In genomic region chr11:77206264-77207018, GRCh38 we compare ENCODE assay signal across 26 cellular contexts.
A peak's percentile ranks its signal among the peaks of the same experiment; 100 is the strongest.
DNase-seq lines count a peak whose midpoint lies in the region; ATAC-seq, FAIRE-seq and TF ChIP-seq lines count a peak whose summit lies in the region.
"Had no signal": no experiment of that assay in that cellular context is flagged by ENCODE, and none has a peak within 500 bp of the region (broad histone marks: within the 10 kb centered on the region; RNA-seq: fewer than 3 reads in every experiment).

No MANE protein-coding gene starts in this region.

- no peaks in the 10 kb centered on the region for H3K79me1 ChIP-seq in H1 (ENCODE audit: low read depth, low read length)

- H3K23ac ChIP-seq in H1 (ENCODE audit: insufficient read length): no peak overlapping the region

- in situ Hi-C loops in KBM-7 (cut with MboI; ENCODE audit: low pct_unique_long_range_greater_than_20kb, low sequenced_read_pairs): no loop called here

- H4K20me1 ChIP-seq in H1 (replicated peaks in 1 of 2; ENCODE audit: control insufficient read depth in 1 of 2, insufficient read depth in 2 of 2, low read length in 2 of 2): no peaks in the 10 kb centered on the region

- DNase-seq in activated naive CD8-positive, alpha-beta T cell treated with anti-CD3 and anti-CD28 coated beads, Interleukin-2, amount 50 U/mL, for 24 hours: no peak
- DNase-seq in KBM-7: peak; percentile 37
- DNase-seq in H1 (ENCODE audit: low read depth in 1 of 2, low spot score in 2 of 2): no peak
- DNase-seq in stimulated activated effector memory CD8-positive, alpha-beta T cell treated with anti-CD3 and anti-CD28 coated beads, Interleukin-12 subunit alpha, Interleukin-12 subunit beta, amount 100 ng/mL, for 72 hours (ENCODE audit: low spot score in 2 of 2): no peak
- no peak for DNase-seq in substantia nigra (lab: John Stamatoyannopoulos, UW)
- no peak for DNase-seq in thyroid gland
- DNase-seq: activated CD4-positive, alpha-beta T cell treated with anti-CD3 and anti-CD28 coated beads for 4 hours; activated CD8-positive, alpha-beta memory T cell treated with anti-CD3 and anti-CD28 coated beads for 24 hours; activated gamma-delta T cell; brain microvascular endothelial cell; DMS53; effector CD4-positive, alpha-beta T cell; GDM1; islet precursor cell; left ventricle myocardium inferior; mesendoderm; NCI-H2029; occipital lobe; SJCRH30 had no signal

- 0 out of 7 replicates have a peak overlapping the region, but pooled peaks of 1 of the 4 experiments have one; percentile 14 for H3K9ac ChIP-seq in H1 (replicated peaks in 1 of 4; ENCODE audit: extremely low read depth in 1 of 4, low read depth in 3 of 4, low read length in 3 of 4)

- intact Hi-C loops in thyroid gland (cut with DNase I): no loop called here

- H3K4me1 Mint-ChIP-seq in activated naive CD8-positive, alpha-beta T cell (ENCODE audit: low read depth): no peaks in the 10 kb centered on the region
- no peaks in the 10 kb centered on the region for H3K4me1 Mint-ChIP-seq in activated naive CD8-positive, alpha-beta T cell treated with anti-CD3 and anti-CD28 coated beads, Interleukin-2, amount 50 U/mL, for 24 hours
- H3K4me1 Mint-ChIP-seq in stimulated activated effector memory CD8-positive, alpha-beta T cell treated with anti-CD3 and anti-CD28 coated beads, Interleukin-12 subunit alpha, Interleukin-12 subunit beta, amount 100 ng/mL, for 72 hours: peaks cover 8% of the 10 kb centered on the region
- H3K4me1 Mint-ChIP-seq: T-cell had no signal

- H3K9me3 ChIP-seq in H1 (ENCODE audit: insufficient read depth in 2 of 2, low read depth in 1 of 2, low read length in 1 of 2) (no peaks in the 10 kb centered on the region), thyroid gland (no peaks in the 10 kb centered on the region)
- H3K9me3 ChIP-seq: left ventricle myocardium inferior, SJCRH30, upper lobe of left lung had no signal

- H2BK120ac ChIP-seq in H1 (replicated peaks; ENCODE audit: low read depth, low read length): no peak overlapping the region

- no peaks in the 10 kb centered on the region; a peak in 1 of 7 replicates for H3K4me1 ChIP-seq in H1 (replicated peaks in 1 of 4; ENCODE audit: control insufficient read depth in 3 of 4, insufficient read depth in 4 of 4, low read length in 3 of 4)
- H3K4me1 ChIP-seq in thyroid gland: no peaks in the 10 kb centered on the region
- H3K4me1 ChIP-seq: left ventricle myocardium inferior, SJCRH30, upper lobe of left lung had no signal

- no peak for TF ChIP-seq CTCF in H1 (IDR thresholded peaks at IDR 0.05; ENCODE audit: control extremely low read depth in 1 of 3, insufficient read depth in 1 of 3, low read depth in 1 of 3, low read length in 3 of 3)
- no peak for TF ChIP-seq CTCF in thyroid gland (IDR thresholded peaks at IDR 0.05)

- no peak overlapping the region for H3K4me3 Mint-ChIP-seq in activated naive CD8-positive, alpha-beta T cell
- H3K4me3 Mint-ChIP-seq in activated naive CD8-positive, alpha-beta T cell treated with anti-CD3 and anti-CD28 coated beads, Interleukin-2, amount 50 U/mL, for 24 hours: no peak overlapping the region
- no peak overlapping the region for H3K4me3 Mint-ChIP-seq in stimulated activated effector memory CD8-positive, alpha-beta T cell treated with anti-CD3 and anti-CD28 coated beads, Interleukin-12 subunit alpha, Interleukin-12 subunit beta, amount 100 ng/mL, for 72 hours
- H3K4me3 Mint-ChIP-seq: T-cell had no signal

- H3K27me3 ChIP-seq in H1 (replicated peaks in 1 of 4; ENCODE audit: control insufficient read depth in 3 of 4, extremely low read depth in 1 of 4, insufficient read depth in 3 of 4, low read length in 3 of 4) (no peaks in the 10 kb centered on the region; a peak in 1 of 7 replicates), thyroid gland (no peaks in the 10 kb centered on the region)
- H3K27me3 ChIP-seq: brain microvascular endothelial cell, SJCRH30, upper lobe of left lung had no signal

- H3K79me2 ChIP-seq in H1 (ENCODE audit: control insufficient read depth in 1 of 2, insufficient read depth in 2 of 2, low read length in 2 of 2): no peaks in the 10 kb centered on the region

- no peak for TF ChIP-seq RAD21 in H1 (IDR thresholded peaks at IDR 0.05 in 1 of 2, conservative IDR thresholded peaks at IDR 0.05 in 1 of 2; ENCODE audit: low read depth in 2 of 2, low read length in 2 of 2)

- H3K27ac ChIP-seq in H1 (ENCODE audit: low read depth, low read length): no peak overlapping the region
- H3K27ac ChIP-seq in substantia nigra (ENCODE audit: low read depth, low read length, poor library complexity, severe bottlenecking): no peak overlapping the region
- no peak overlapping the region for H3K27ac ChIP-seq in thyroid gland
- H3K27ac ChIP-seq: brain microvascular endothelial cell, left ventricle myocardium inferior, SJCRH30, skin epidermis, upper lobe of left lung had no signal

- CTCF ChIA-PET in H1 (lab: Charles Lee; ENCODE audit: partially characterized antibody): interaction anchor here (1.1 to 5.9 kb wide), 5 partner anchors 12 to 413 kb away, joined by 3 to 35 read pairs (median 3); no protein-coding TSS in a partner anchor

- TF ChIP-seq EP300 in H1 (IDR thresholded peaks at IDR 0.05; ENCODE audit: borderline replicate concordance in 1 of 2, low read depth in 2 of 2, low read length in 2 of 2): no peak

- no peaks in the 10 kb centered on the region for H3K36me3 Mint-ChIP-seq in activated naive CD8-positive, alpha-beta T cell
- no peaks in the 10 kb centered on the region for H3K36me3 Mint-ChIP-seq in activated naive CD8-positive, alpha-beta T cell treated with anti-CD3 and anti-CD28 coated beads, Interleukin-2, amount 50 U/mL, for 24 hours (ENCODE audit: low read depth)
- H3K36me3 Mint-ChIP-seq in stimulated activated effector memory CD8-positive, alpha-beta T cell treated with anti-CD3 and anti-CD28 coated beads, Interleukin-12 subunit alpha, Interleukin-12 subunit beta, amount 100 ng/mL, for 72 hours: no peaks in the 10 kb centered on the region
- H3K36me3 Mint-ChIP-seq: T-cell had no signal

- no peak overlapping the region for H2AK5ac ChIP-seq in H1 (ENCODE audit: low read depth, low read length)

- H2BK5ac ChIP-seq in H1 (ENCODE audit: low read depth, low read length): no peak overlapping the region

- H4K8ac ChIP-seq in H1 (ENCODE audit: extremely low read depth, insufficient read depth, low read length): 0 out of 2 replicates have a peak overlapping the region, but pooled peaks have one; percentile 18

- H3K4me2 ChIP-seq in H1 (ENCODE audit: insufficient read depth in 1 of 2, low read depth in 2 of 2, low read length in 2 of 2): no peak overlapping the region

- H3K23me2 ChIP-seq in H1 (ENCODE audit: low read depth, low read length): no peaks in the 10 kb centered on the region

- ATAC-seq in activated naive CD8-positive, alpha-beta T cell treated with anti-CD3 and anti-CD28 coated beads, Interleukin-2, amount 50 U/mL, for 24 hours: no peak
- no peak for ATAC-seq in stimulated activated effector memory CD8-positive, alpha-beta T cell treated with anti-CD3 and anti-CD28 coated beads, Interleukin-12 subunit alpha, Interleukin-12 subunit beta, amount 100 ng/mL, for 72 hours
- ATAC-seq in GM21423 (IDR thresholded peaks at IDR 0.05; ENCODE audit: unreplicated experiment): no peak
- ATAC-seq: HepG2, T-cell had no signal

- H3K18ac ChIP-seq in H1 (ENCODE audit: extremely low read depth, low read length): no peak overlapping the region

- H3K4ac ChIP-seq in H1 (replicated peaks; ENCODE audit: insufficient read length, low read depth, low read length): no peak overlapping the region

- H4K5ac ChIP-seq in H1 (ENCODE audit: insufficient read length, low read depth, low read length): no peak overlapping the region

- no peak overlapping the region for H2AFZ ChIP-seq in H1 (ENCODE audit: low read length)

- peak overlapping the region; percentile 28 for H3K27ac Mint-ChIP-seq in activated naive CD8-positive, alpha-beta T cell
- H3K27ac Mint-ChIP-seq in activated naive CD8-positive, alpha-beta T cell treated with anti-CD3 and anti-CD28 coated beads, Interleukin-2, amount 50 U/mL, for 24 hours: no peak overlapping the region
- peak overlapping the region; percentile 58 for H3K27ac Mint-ChIP-seq in stimulated activated effector memory CD8-positive, alpha-beta T cell treated with anti-CD3 and anti-CD28 coated beads, Interleukin-12 subunit alpha, Interleukin-12 subunit beta, amount 100 ng/mL, for 72 hours
- H3K27ac Mint-ChIP-seq: T-cell had no signal

- no peak overlapping the region for H3K56ac ChIP-seq in H1 (replicated peaks; ENCODE audit: insufficient read length, low read depth, low read length)

- no peak for TF ChIP-seq POLR2A in H1 (IDR thresholded peaks at IDR 0.05; ENCODE audit: control extremely low read depth in 1 of 2, low read depth in 2 of 2, low read length in 2 of 2)
- TF ChIP-seq POLR2A in thyroid gland (IDR thresholded peaks at IDR 0.05): no peak

- no peaks in the 10 kb centered on the region for H3K9me3 Mint-ChIP-seq in activated naive CD8-positive, alpha-beta T cell (ENCODE audit: low read depth)
- no peaks in the 10 kb centered on the region for H3K9me3 Mint-ChIP-seq in activated naive CD8-positive, alpha-beta T cell treated with anti-CD3 and anti-CD28 coated beads, Interleukin-2, amount 50 U/mL, for 24 hours
- H3K9me3 Mint-ChIP-seq in stimulated activated effector memory CD8-positive, alpha-beta T cell treated with anti-CD3 and anti-CD28 coated beads, Interleukin-12 subunit alpha, Interleukin-12 subunit beta, amount 100 ng/mL, for 72 hours: no peaks in the 10 kb centered on the region
- H3K9me3 Mint-ChIP-seq: T-cell had no signal

- no peak overlapping the region for H2BK12ac ChIP-seq in H1 (ENCODE audit: low read depth, low read length)

- no peak overlapping the region for H2BK20ac ChIP-seq in H1 (ENCODE audit: low read length)

- FAIRE-seq in H1 (lab: Jason Lieb, UNC): no peak
- FAIRE-seq: HepG2, TTC549 had no signal

- H4K91ac ChIP-seq in H1 (replicated peaks; ENCODE audit: insufficient read length, low read length): no peak overlapping the region

- no peak overlapping the region for H2BK15ac ChIP-seq in H1 (ENCODE audit: low read length)

- H3K36me3 ChIP-seq in H1 (ENCODE audit: control insufficient read depth in 2 of 4, insufficient read depth in 4 of 4, low read length in 3 of 4) (no peaks in the 10 kb centered on the region), thyroid gland (no peaks in the 10 kb centered on the region)
- H3K36me3 ChIP-seq: brain microvascular endothelial cell, left ventricle myocardium inferior, SJCRH30, upper lobe of left lung had no signal

- H3K14ac ChIP-seq in H1 (ENCODE audit: insufficient read length): no peak overlapping the region

- H3K4me3 ChIP-seq in H1 (ENCODE audit: extremely low read depth in 1 of 4, insufficient read depth in 2 of 4, low read depth in 3 of 4, low read length in 4 of 4): no peak overlapping the region
- no peak overlapping the region for H3K4me3 ChIP-seq in thyroid gland (replicated peaks in 1 of 3)
- H3K4me3 ChIP-seq: left ventricle myocardium inferior, SJCRH30, skin epidermis, upper lobe of left lung had no signal

- POLR2A ChIA-PET in H1 (lab: Charles Lee; ENCODE audit: partially characterized antibody): interaction anchor here (0.6 to 0.7 kb wide), 2 partner anchors 32 to 103 kb away, joined by 3 read pairs; no protein-coding TSS in a partner anchor

- 93% methylated on average over 8 of the region's 13 CpGs; no CpG with 5 or more reads in 1 of the 2 experiments for WGBS in H1 (ENCODE audit: extremely low coverage in 1 of 2, insufficient coverage in 1 of 2, insufficient read length in 1 of 2, insufficient replicate concordance in 2 of 2, low coverage in 1 of 2, low lambda C conversion rate in 2 of 2, missing lambda C conversion rate in 1 of 2), 2 experiments
- 82 to 89% methylated on average over 12 to 13 of the region's 13 CpGs for WGBS in thyroid gland, 2 donors

- no peaks in the 10 kb centered on the region for H3K27me3 Mint-ChIP-seq in activated naive CD8-positive, alpha-beta T cell
- no peaks in the 10 kb centered on the region for H3K27me3 Mint-ChIP-seq in activated naive CD8-positive, alpha-beta T cell treated with anti-CD3 and anti-CD28 coated beads, Interleukin-2, amount 50 U/mL, for 24 hours
